ENCODE assay signal across 23 cellular contexts in the genomic region with DNA sequence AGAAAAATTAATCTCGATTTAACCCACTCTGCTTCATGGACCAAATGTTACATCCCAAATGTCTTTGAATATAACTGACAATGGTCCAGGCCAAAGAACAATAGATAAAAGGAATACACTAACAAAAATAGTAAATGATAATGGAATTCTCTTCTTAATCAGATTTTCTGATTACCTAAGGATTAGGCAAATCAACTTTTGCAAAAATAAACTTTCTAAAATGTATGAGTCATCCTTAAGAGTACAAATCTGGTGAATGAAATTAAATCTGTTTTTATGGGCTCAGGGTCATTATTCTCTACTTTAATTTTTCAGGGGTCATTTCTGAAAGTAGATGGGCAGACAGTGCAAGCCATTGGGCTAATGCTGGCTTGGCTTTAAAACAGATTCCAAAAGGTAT.
"Had no signal": no experiment of that assay in that cellular context is flagged by ENCODE, and none has a peak within 500 bp of the region (broad histone marks: within the 10 kb centered on the region; RNA-seq: fewer than 3 reads in every experiment).

No MANE protein-coding gene starts in this region.

- H3K4me3 ChIP-seq: colonic mucosa, coronary artery, dorsolateral prefrontal cortex, esophagus muscularis mucosa, esophagus squamous epithelium, gastrocnemius medialis, gastroesophageal sphincter, heart left ventricle, heart right ventricle had no signal

- ATAC-seq: effector memory CD8-positive, alpha-beta T cell; esophagus mucosa; foreskin keratinocyte; gastroesophageal sphincter had no signal

- H3K9me3 ChIP-seq: colonic mucosa, esophagus muscularis mucosa, esophagus squamous epithelium, gastrocnemius medialis, gastroesophageal sphincter had no signal

- H3K36me3 ChIP-seq: colonic mucosa, esophagus muscularis mucosa, esophagus squamous epithelium, gastrocnemius medialis, gastroesophageal sphincter, heart left ventricle, heart right ventricle had no signal

- DNase-seq: colonic mucosa; cortex of kidney; effector CD4-positive, alpha-beta T cell; effector CD8-positive, alpha-beta T cell; effector memory CD8-positive, alpha-beta T cell; endodermal cell; erythroblast; esophagus squamous epithelium; glutamatergic neuron; heart left ventricle had no signal

- H3K4me1 ChIP-seq: colonic mucosa, esophagus squamous epithelium, foreskin keratinocyte had no signal

- FAIRE-seq: colon, endometrium, endothelial cell of umbilical vein, frontal cortex had no signal

- H3K27me3 ChIP-seq: colonic mucosa, dorsolateral prefrontal cortex, esophagus muscularis mucosa, esophagus squamous epithelium, foreskin keratinocyte, gastrocnemius medialis, gastroesophageal sphincter, heart left ventricle, heart right ventricle had no signal

- H3K27ac ChIP-seq: colonic mucosa, coronary artery, epithelial cell of prostate, esophagus muscularis mucosa, esophagus squamous epithelium, foreskin keratinocyte, gastrocnemius medialis, gastroesophageal sphincter, heart left ventricle, heart right ventricle had no signal
